Comparison of ENCODE assay signal across 12 cellular contexts in the genomic region with DNA sequence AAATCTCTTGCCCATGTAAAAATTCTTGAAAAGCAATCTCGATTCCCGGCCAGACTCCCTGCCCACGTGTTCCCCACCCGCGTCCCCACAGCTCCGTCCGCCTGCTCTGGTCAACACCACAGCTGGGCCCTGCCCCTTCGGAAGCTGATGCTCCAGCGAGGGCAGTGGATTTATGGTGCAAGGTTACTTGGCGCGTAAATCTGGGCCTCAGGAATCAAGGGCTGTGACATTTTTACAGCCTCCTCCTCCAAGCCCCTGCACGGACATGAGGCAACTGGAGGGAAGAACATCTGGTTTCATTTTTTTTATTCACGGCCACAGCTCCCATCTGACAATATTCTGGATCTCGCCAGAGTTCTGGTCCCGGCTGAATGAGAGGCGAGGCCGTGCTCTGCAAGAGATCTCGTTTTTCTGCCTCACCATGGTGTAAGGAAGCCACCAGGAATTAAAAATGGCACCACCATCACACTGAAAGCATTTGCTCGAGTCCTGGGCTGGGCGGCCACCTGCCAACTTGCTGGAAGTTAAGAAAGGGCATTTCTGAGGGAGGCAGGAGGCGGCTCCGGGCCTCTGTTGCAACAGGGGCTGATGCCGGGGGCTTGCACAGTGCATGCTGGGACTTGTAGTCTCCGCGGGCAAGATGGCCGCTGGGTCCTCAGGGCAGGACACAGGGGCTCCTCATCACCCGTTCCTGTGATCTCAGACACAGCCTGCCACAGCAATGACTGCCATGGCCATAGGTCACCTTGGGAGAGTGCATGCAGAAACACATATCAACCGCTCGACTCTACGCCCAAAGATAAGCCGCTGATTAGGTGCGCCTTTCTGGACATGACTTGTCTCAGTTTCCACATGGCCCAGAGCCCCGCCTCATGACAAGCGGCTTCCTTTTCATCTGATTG.
DNase-seq lines count a peak whose midpoint lies in the region; ATAC-seq, FAIRE-seq and TF ChIP-seq lines count a peak whose summit lies in the region.
"Had no signal": no experiment of that assay in that cellular context is flagged by ENCODE, and none has a peak within 500 bp of the region (broad histone marks: within the 10 kb centered on the region; RNA-seq: fewer than 3 reads in every experiment).

No MANE protein-coding gene starts in this region.

- CTCF ChIA-PET in GM12878 (lab: Yijun Ruan, JAX): no interaction called here

- TF ChIP-seq RAD21 in GM12878 (IDR thresholded peaks at IDR 0.05; ENCODE audit: insufficient read depth, low read depth, low read length): no peak

- H3K27me3 Mint-ChIP-seq in GM23338 (ENCODE audit: insufficient read depth, low read depth, poor library complexity): no peaks in the 10 kb centered on the region
- peaks cover 53% of the 10 kb centered on the region for H3K27me3 Mint-ChIP-seq in activated CD4-positive, alpha-beta T cell treated with anti-CD3 and anti-CD28 coated beads, Interleukin-2, amount 10 ng/mL, durations not matched to agents 24 days and 14 days
- H3K27me3 Mint-ChIP-seq in T-helper 2 cell treated with Interferon-gamma antibody and Interleukin-4, amounts not matched to agents 5 μg/mL and 100 μg/mL, for 36 hours (ENCODE audit: low read depth): peaks cover 45% of the 10 kb centered on the region

- peaks cover 23% of the 10 kb centered on the region for H3K4me1 Mint-ChIP-seq in GM23338
- H3K4me1 Mint-ChIP-seq in activated CD4-positive, alpha-beta T cell treated with anti-CD3 and anti-CD28 coated beads, Interleukin-2, amount 10 ng/mL, durations not matched to agents 24 days and 14 days: peaks cover 3% of the 10 kb centered on the region
- H3K4me1 Mint-ChIP-seq in T-helper 2 cell treated with Interferon-gamma antibody and Interleukin-4, amounts not matched to agents 5 μg/mL and 100 μg/mL, for 36 hours (ENCODE audit: low read depth): peaks cover 1% of the 10 kb centered on the region

- no peak overlapping the region for H3K4me3 ChIP-seq in GM23338
- H3K4me3 ChIP-seq in GM12878: no peak overlapping the region
- peak overlapping the region; percentile 38 for H3K4me3 ChIP-seq in smooth muscle cell

- no peaks in the 10 kb centered on the region for H3K9me3 ChIP-seq in GM12878 (replicated peaks; ENCODE audit: control insufficient read depth, insufficient read depth, low read length)
- H3K9me3 ChIP-seq in smooth muscle cell (replicated peaks; ENCODE audit: low read depth): no peaks in the 10 kb centered on the region

- H3K9ac ChIP-seq in GM12878 (ENCODE audit: control insufficient read depth, insufficient read depth, low read length): no peak overlapping the region
- no peak overlapping the region for H3K9ac ChIP-seq in smooth muscle cell (ENCODE audit: low read depth)

- no peak for FAIRE-seq in GM12878 (lab: Jason Lieb, UNC)

- peak overlapping the region; percentile 28; the same call in 1 of the 3 replicates for H3K4me3 Mint-ChIP-seq in GM23338
- no peak overlapping the region for H3K4me3 Mint-ChIP-seq in activated CD4-positive, alpha-beta T cell treated with anti-CD3 and anti-CD28 coated beads, Interleukin-2, amount 10 ng/mL, durations not matched to agents 24 days and 14 days
- H3K4me3 Mint-ChIP-seq in T-helper 2 cell treated with Interferon-gamma antibody and Interleukin-4, amounts not matched to agents 5 μg/mL and 100 μg/mL, for 36 hours: no peak overlapping the region
- H3K4me3 Mint-ChIP-seq: stimulated activated naive CD8-positive, alpha-beta T cell treated with anti-CD3 and anti-CD28 coated beads, Interleukin-15, Interleukin-2, amounts not matched to agents 100 ng/mL and 50 ng/mL, for 24 hours had no signal

- no TSS peak for BruUV-seq in GM12878 (replicated peaks; lab: Mats Ljungman, UMichigan)

- H2AFZ ChIP-seq in GM23338 (peak overlapping the region; percentile 100), GM12878 (ENCODE audit: control insufficient read depth, low read depth, low read length) (no peak overlapping the region), smooth muscle cell (ENCODE audit: low read depth) (peak overlapping the region; percentile 82)

- 0 out of 2 replicates have a peak, but pooled peaks cover 4% of the 10 kb centered on the region for H3K9me2 ChIP-seq in GM23338 (ENCODE audit: insufficient read depth)

- peak; percentile 88 for DNase-seq in GM23338 (ENCODE audit: low spot score)
- DNase-seq in GM12878 (ENCODE audit: low read depth, low spot score): no peak
- peak; percentile 25 for DNase-seq in iris pigment epithelial cell (ENCODE audit: low read depth)
- no peak for DNase-seq in smooth muscle cell (lab: John Stamatoyannopoulos, UW; ENCODE audit: unreplicated experiment)
- DNase-seq in activated CD4-positive, alpha-beta T cell treated with anti-CD3 and anti-CD28 coated beads, Interleukin-2, amount 10 ng/mL, durations not matched to agents 24 days and 14 days: no peak
- DNase-seq in activated T-cell treated with anti-CD3 and anti-CD28 coated beads, Interleukin-2, amount 50 U/mL, for 48 hours: no peak
- no peak for DNase-seq in T-helper 2 cell treated with Interferon-gamma antibody and Interleukin-4, amounts not matched to agents 5 μg/mL and 100 μg/mL, for 36 hours (ENCODE audit: low spot score)
- DNase-seq in NCI-H2029 (lab: John Stamatoyannopoulos, UW): no peak
- DNase-seq: activated naive CD4-positive, alpha-beta T cell treated with Interleukin-2 at 50 U/mL for 16 hours; midbrain; RPMI8226 had no signal

- H3F3A ChIP-seq in GM23338 (replicated peaks; ENCODE audit: low read depth) (no peaks in the 10 kb centered on the region), smooth muscle cell (ENCODE audit: low read depth) (no peaks in the 10 kb centered on the region)

- H3K4me1 ChIP-seq in GM23338 (ENCODE audit: insufficient read depth): 0 out of 2 replicates have a peak, but pooled peaks cover 6% of the 10 kb centered on the region
- H3K4me1 ChIP-seq in GM12878 (ENCODE audit: control insufficient read depth, insufficient read depth, low read length): no peaks in the 10 kb centered on the region
- peaks cover 6% of the 10 kb centered on the region for H3K4me1 ChIP-seq in smooth muscle cell (ENCODE audit: low read depth)

- no peak for TF ChIP-seq EP300 in GM12878 (IDR thresholded peaks at IDR 0.05; ENCODE audit: borderline replicate concordance in 1 of 2, control insufficient read depth in 1 of 2, low read depth in 2 of 2, low read length in 2 of 2)

- WGBS in GM12878 (ENCODE audit: insufficient coverage, insufficient replicate concordance, low lambda C conversion rate, missing lambda C conversion rate): 60% methylated on average over 34 of the region's 34 CpGs
- WGBS in smooth muscle cell (ENCODE audit: low lambda C conversion rate): 57% methylated on average over 34 of the region's 34 CpGs

- ATAC-seq in GM23338: peak; percentile 97
- ATAC-seq in GM12878: no peak

- intact Hi-C loops in GM12878 (cut with micrococcal nuclease; ENCODE audit: unreplicated experiment): no loop called here
- intact Hi-C loops in activated CD4-positive, alpha-beta T cell treated with anti-CD3 and anti-CD28 coated beads, Interleukin-2, amount 10 ng/mL, durations not matched to agents 24 days and 14 days (cut with micrococcal nuclease): no loop called here

- no peak for TF ChIP-seq POLR2A in GM12878 (IDR thresholded peaks at IDR 0.05; ENCODE audit: low read depth, low read length)

- H3K36me3 Mint-ChIP-seq in GM23338 (ENCODE audit: low read depth): no peaks in the 10 kb centered on the region
- H3K36me3 Mint-ChIP-seq in activated CD4-positive, alpha-beta T cell treated with anti-CD3 and anti-CD28 coated beads, Interleukin-2, amount 10 ng/mL, durations not matched to agents 24 days and 14 days (ENCODE audit: low read depth): no peaks in the 10 kb centered on the region
- no peaks in the 10 kb centered on the region for H3K36me3 Mint-ChIP-seq in T-helper 2 cell treated with Interferon-gamma antibody and Interleukin-4, amounts not matched to agents 5 μg/mL and 100 μg/mL, for 36 hours (ENCODE audit: low read depth)

- no peaks in the 10 kb centered on the region for H3K9me3 Mint-ChIP-seq in GM23338
- no peaks in the 10 kb centered on the region for H3K9me3 Mint-ChIP-seq in activated CD4-positive, alpha-beta T cell treated with anti-CD3 and anti-CD28 coated beads, Interleukin-2, amount 10 ng/mL, durations not matched to agents 24 days and 14 days
- H3K9me3 Mint-ChIP-seq in T-helper 2 cell treated with Interferon-gamma antibody and Interleukin-4, amounts not matched to agents 5 μg/mL and 100 μg/mL, for 36 hours: no peaks in the 10 kb centered on the region
- H3K9me3 Mint-ChIP-seq: stimulated activated naive CD8-positive, alpha-beta T cell treated with anti-CD3 and anti-CD28 coated beads, Interleukin-15, Interleukin-2, amounts not matched to agents 100 ng/mL and 50 ng/mL, for 24 hours had no signal

- TF ChIP-seq CTCF in GM23338 (conservative IDR thresholded peaks at IDR 0.05; ENCODE audit: low read depth in 2 of 2) (no peak), GM12878 (IDR thresholded peaks at IDR 0.05 in 2 of 3, conservative IDR thresholded peaks at IDR 0.05 in 1 of 3; ENCODE audit: control insufficient read depth in 2 of 3, extremely low read depth in 1 of 3, insufficient read depth in 1 of 3, low read depth in 3 of 3, low read length in 3 of 3) (no peak), smooth muscle cell (IDR thresholded peaks at IDR 0.05; ENCODE audit: borderline replicate concordance, insufficient read depth, poor library complexity, severe bottlenecking) (no peak)

- no peaks in the 10 kb centered on the region for H3K27me3 ChIP-seq in GM23338 (ENCODE audit: insufficient read depth)
- H3K27me3 ChIP-seq in GM12878 (replicated peaks in 1 of 2; ENCODE audit: control insufficient read depth in 2 of 2, insufficient read depth in 2 of 2, low read length in 1 of 2): peaks cover 2 to 10% of the 10 kb centered on the region in 2 experiments; a peak in 2 of 4 replicates
- no peaks in the 10 kb centered on the region for H3K27me3 ChIP-seq in smooth muscle cell (ENCODE audit: low read depth)

- H3K27ac ChIP-seq in GM23338 (ENCODE audit: low read depth): no peak overlapping the region
- H3K27ac ChIP-seq in GM12878 (ENCODE audit: control insufficient read depth, insufficient read depth): no peak overlapping the region
- no peak overlapping the region for H3K27ac ChIP-seq in smooth muscle cell (ENCODE audit: low read depth)

- RAD21 ChIA-PET in GM12878 (lab: Charles Lee; ENCODE audit: unreplicated experiment): interaction anchor here (0.9 kb wide), 1 partner anchor 472 kb away, joined by 3 read pairs; no protein-coding TSS in a partner anchor

- H3K4me2 ChIP-seq in GM23338 (peak overlapping the region; percentile 51; the same call in 1 of the 2 replicates), GM12878 (ENCODE audit: control insufficient read depth, insufficient read depth) (no peak overlapping the region), smooth muscle cell (peak overlapping the region; percentile 74)

- in situ Hi-C loops in GM12878 (cut with MboI): no loop called here

- H3K27ac Mint-ChIP-seq in GM23338: peak overlapping the region; percentile 58; the same call in 1 of the 2 replicates
- no peak overlapping the region for H3K27ac Mint-ChIP-seq in activated CD4-positive, alpha-beta T cell treated with anti-CD3 and anti-CD28 coated beads, Interleukin-2, amount 10 ng/mL, durations not matched to agents 24 days and 14 days
- no peak overlapping the region for H3K27ac Mint-ChIP-seq in T-helper 2 cell treated with Interferon-gamma antibody and Interleukin-4, amounts not matched to agents 5 μg/mL and 100 μg/mL, for 36 hours
- H3K27ac Mint-ChIP-seq: stimulated activated naive CD8-positive, alpha-beta T cell treated with anti-CD3 and anti-CD28 coated beads, Interleukin-15, Interleukin-2, amounts not matched to agents 100 ng/mL and 50 ng/mL, for 24 hours had no signal

- SMC1A ChIA-PET in GM12878 (lab: Charles Lee; ENCODE audit: uncharacterized antibody, unreplicated experiment): no interaction called here

- H4K20me1 ChIP-seq in GM23338 (replicated peaks; ENCODE audit: insufficient read depth) (no peaks in the 10 kb centered on the region), GM12878 (ENCODE audit: control insufficient read depth, insufficient read depth) (no peaks in the 10 kb centered on the region), smooth muscle cell (ENCODE audit: low read depth) (no peaks in the 10 kb centered on the region)

- POLR2A ChIA-PET in GM12878 (lab: Charles Lee): no interaction called here

- H3K36me3 ChIP-seq in GM23338 (ENCODE audit: insufficient read depth) (no peaks in the 10 kb centered on the region), GM12878 (ENCODE audit: control insufficient read depth in 2 of 2, insufficient read depth in 2 of 2, low read length in 1 of 2) (no peaks in the 10 kb centered on the region), smooth muscle cell (ENCODE audit: low read depth) (no peaks in the 10 kb centered on the region)

- H3K79me2 ChIP-seq in GM23338 (replicated peaks; ENCODE audit: insufficient read depth) (no peaks in the 10 kb centered on the region), GM12878 (ENCODE audit: control insufficient read depth, insufficient read depth, low read length) (no peaks in the 10 kb centered on the region), smooth muscle cell (ENCODE audit: low read depth) (no peaks in the 10 kb centered on the region)

Comparison
In these comparisons a context has a peak if more than half of its experiments do, and no peak if none do; other contexts are left out.
1. DNase-seq: peak in GM23338 (single experiment) and iris pigment epithelial cell (single experiment); none in GM12878 (single experiment), smooth muscle cell (single experiment), activated CD4-positive, alpha-beta T cell treated with anti-CD3 and anti-CD28 coated beads, Interleukin-2, amount 10 ng/mL, durations not matched to agents 24 days and 14 days (single experiment), activated T-cell treated with anti-CD3 and anti-CD28 coated beads, Interleukin-2, amount 50 U/mL, for 48 hours (0 of 2), T-helper 2 cell treated with Interferon-gamma antibody and Interleukin-4, amounts not matched to agents 5 μg/mL and 100 μg/mL, for 36 hours (single experiment) and NCI-H2029 (single experiment).